Comparison of ENCODE assay signal across 14 cellular contexts in genomic region chr15:63908281-63908680, GRCh38.
DNase-seq lines count a peak whose midpoint lies in the region; ATAC-seq and TF ChIP-seq lines count a peak whose summit lies in the region.
"Had no signal": no experiment of that assay in that cellular context is flagged by ENCODE, and none has a peak within 500 bp of the region (broad histone marks: within the 10 kb centered on the region; RNA-seq: fewer than 3 reads in every experiment).

No MANE protein-coding gene starts in this region.

- H4K20me1 ChIP-seq in BLaER1 treated with 17β-estradiol and CSF1 and Interleukin-3, amounts not matched to agents 10 nM and 100 nM = no peaks in the 10 kb centered on the region

- DNase-seq in HFFc6 (no peak), adipocyte (ENCODE audit: low read depth) (no peak), osteocyte (ENCODE audit: extremely low spot score, unreplicated experiment) (no peak), G401 (ENCODE audit: low spot score) (no peak), NCI-H2081 treated with DMSO at 0.1 percent for 48 hours (lab: John Stamatoyannopoulos, UW) (no peak)
- no peak for DNase-seq in activated T-helper 1 cell treated with anti-CD3 and anti-CD28 coated beads, Interleukin-12 subunit alpha, Interleukin-12 subunit beta, Interleukin-2, Interleukin-4 antibody, amounts not matched to agents 30 ng/mL and 10 ng/mL and 1 ng/mL, durations not matched to agents 14 hours and 24 hours and 36 hours (ENCODE audit: low spot score)
- DNase-seq: CD8-positive, alpha-beta T cell; COR-L47; DND-41; GF-D8 had no signal

- H3K9ac ChIP-seq in BLaER1 treated with 17β-estradiol and CSF1 and Interleukin-3, amounts not matched to agents 10 nM and 100 nM = no peak overlapping the region
- peak overlapping the region; percentile 22 for H3K9ac ChIP-seq in adipocyte (ENCODE audit: low read length)

- no peak overlapping the region for H3K4me3 Mint-ChIP-seq in HFFc6
- no peak overlapping the region for H3K4me3 Mint-ChIP-seq in osteocyte (ENCODE audit: unreplicated experiment)
- no peak overlapping the region for H3K4me3 Mint-ChIP-seq in activated T-helper 1 cell treated with anti-CD3 and anti-CD28 coated beads, Interleukin-12 subunit alpha, Interleukin-12 subunit beta, Interleukin-2, Interleukin-4 antibody, amounts not matched to agents 30 ng/mL and 10 ng/mL and 1 ng/mL, durations not matched to agents 14 hours and 24 hours and 36 hours
- H3K4me3 Mint-ChIP-seq: CD14-positive monocyte; CD8-positive, alpha-beta T cell had no signal

- peaks cover 18 to 65% (median 31%) of the 10 kb centered on the region in 10 experiments for H3K4me1 ChIP-seq in BLaER1 treated with 17β-estradiol and CSF1 and Interleukin-3, amounts not matched to agents 10 nM and 100 nM
- peaks cover 33% of the 10 kb centered on the region for H3K4me1 ChIP-seq in adipocyte (ENCODE audit: control insufficient read depth, insufficient read depth, low read length)

- no peaks in the 10 kb centered on the region for H3K27me3 ChIP-seq in BLaER1 treated with 17β-estradiol and CSF1 and Interleukin-3, amounts not matched to agents 10 nM and 100 nM
- no peaks in the 10 kb centered on the region for H3K27me3 ChIP-seq in adipocyte (replicated peaks; ENCODE audit: control insufficient read depth, insufficient read depth, low read length)
- H3K27me3 ChIP-seq: BE2C had no signal

- H3K4me2 ChIP-seq in BLaER1 treated with 17β-estradiol and CSF1 and Interleukin-3, amounts not matched to agents 10 nM and 100 nM = peak overlapping the region in 6 of 11 experiments; percentile 2 to 73 (median 49); a peak in 9 of 22 replicates

- H3K9me3 ChIP-seq in BLaER1 treated with 17β-estradiol and CSF1 and Interleukin-3, amounts not matched to agents 10 nM and 100 nM (replicated peaks in 1 of 11) = no peaks in the 10 kb centered on the region
- no peaks in the 10 kb centered on the region for H3K9me3 ChIP-seq in adipocyte (ENCODE audit: control insufficient read depth, low read length)
- H3K9me3 ChIP-seq: BE2C had no signal

- peaks cover 41% of the 10 kb centered on the region for H3K4me1 Mint-ChIP-seq in HFFc6 (ENCODE audit: low read depth)
- H3K4me1 Mint-ChIP-seq in osteocyte (ENCODE audit: unreplicated experiment) = peaks cover 55% of the 10 kb centered on the region
- H3K4me1 Mint-ChIP-seq in activated T-helper 1 cell treated with anti-CD3 and anti-CD28 coated beads, Interleukin-12 subunit alpha, Interleukin-12 subunit beta, Interleukin-2, Interleukin-4 antibody, amounts not matched to agents 30 ng/mL and 10 ng/mL and 1 ng/mL, durations not matched to agents 14 hours and 24 hours and 36 hours (ENCODE audit: low read depth) = peaks cover 30% of the 10 kb centered on the region

- in situ Hi-C loops in G401 (cut with HindIII; ENCODE audit: low sequenced_read_pairs) = no loop called here

- no peak overlapping the region for H3K4me3 ChIP-seq in BLaER1 treated with 17β-estradiol and CSF1 and Interleukin-3, amounts not matched to agents 10 nM and 100 nM
- H3K4me3 ChIP-seq in adipocyte (ENCODE audit: low read length) = no peak overlapping the region

- peak overlapping the region in 3 of 11 experiments; percentile 26 to 38 (median 33); a peak in 1 of 22 replicates for H3K27ac ChIP-seq in BLaER1 treated with 17β-estradiol and CSF1 and Interleukin-3, amounts not matched to agents 10 nM and 100 nM

- no peaks in the 10 kb centered on the region for H3K36me3 ChIP-seq in BLaER1 treated with 17β-estradiol and CSF1 and Interleukin-3, amounts not matched to agents 10 nM and 100 nM
- no peaks in the 10 kb centered on the region for H3K36me3 ChIP-seq in adipocyte (ENCODE audit: control insufficient read depth, insufficient read depth, low read length, severe bottlenecking)
- H3K36me3 ChIP-seq: BE2C had no signal

- H3K27ac Mint-ChIP-seq in HFFc6 = peak overlapping the region; percentile 84
- H3K27ac Mint-ChIP-seq in osteocyte (ENCODE audit: unreplicated experiment) = peak overlapping the region; percentile 56
- H3K27ac Mint-ChIP-seq in activated T-helper 1 cell treated with anti-CD3 and anti-CD28 coated beads, Interleukin-12 subunit alpha, Interleukin-12 subunit beta, Interleukin-2, Interleukin-4 antibody, amounts not matched to agents 30 ng/mL and 10 ng/mL and 1 ng/mL, durations not matched to agents 14 hours and 24 hours and 36 hours = no peak overlapping the region
- H3K27ac Mint-ChIP-seq: CD8-positive, alpha-beta T cell had no signal

- intact Hi-C loops in activated T-helper 1 cell treated with anti-CD3 and anti-CD28 coated beads, Interleukin-12 subunit alpha, Interleukin-12 subunit beta, Interleukin-2, Interleukin-4 antibody, amounts not matched to agents 30 ng/mL and 10 ng/mL and 1 ng/mL, durations not matched to agents 14 hours and 24 hours and 36 hours (cut with micrococcal nuclease) = no loop called here

- H3K36me3 Mint-ChIP-seq in HFFc6 (ENCODE audit: low read depth) (no peaks in the 10 kb centered on the region), osteocyte (ENCODE audit: unreplicated experiment) (no peaks in the 10 kb centered on the region)
- H3K36me3 Mint-ChIP-seq in activated T-helper 1 cell treated with anti-CD3 and anti-CD28 coated beads, Interleukin-12 subunit alpha, Interleukin-12 subunit beta, Interleukin-2, Interleukin-4 antibody, amounts not matched to agents 30 ng/mL and 10 ng/mL and 1 ng/mL, durations not matched to agents 14 hours and 24 hours and 36 hours (ENCODE audit: low read depth) = no peaks in the 10 kb centered on the region
- H3K36me3 Mint-ChIP-seq: CD14-positive monocyte; CD8-positive, alpha-beta T cell had no signal

- TF ChIP-seq CTCF in HFFc6 (IDR thresholded peaks at IDR 0.05) (no peak), osteocyte (IDR thresholded peaks at IDR 0.05) (no peak)

- no peaks in the 10 kb centered on the region for H3K9me3 Mint-ChIP-seq in HFFc6
- H3K9me3 Mint-ChIP-seq in osteocyte (ENCODE audit: unreplicated experiment) = no peaks in the 10 kb centered on the region
- H3K9me3 Mint-ChIP-seq in activated T-helper 1 cell treated with anti-CD3 and anti-CD28 coated beads, Interleukin-12 subunit alpha, Interleukin-12 subunit beta, Interleukin-2, Interleukin-4 antibody, amounts not matched to agents 30 ng/mL and 10 ng/mL and 1 ng/mL, durations not matched to agents 14 hours and 24 hours and 36 hours = no peaks in the 10 kb centered on the region
- H3K9me3 Mint-ChIP-seq: CD8-positive, alpha-beta T cell had no signal

- H3K27me3 Mint-ChIP-seq in HFFc6 (ENCODE audit: insufficient read depth) (no peaks in the 10 kb centered on the region; the same call in none of the 2 replicates), osteocyte (ENCODE audit: unreplicated experiment) (no peaks in the 10 kb centered on the region)
- no peaks in the 10 kb centered on the region for H3K27me3 Mint-ChIP-seq in activated T-helper 1 cell treated with anti-CD3 and anti-CD28 coated beads, Interleukin-12 subunit alpha, Interleukin-12 subunit beta, Interleukin-2, Interleukin-4 antibody, amounts not matched to agents 30 ng/mL and 10 ng/mL and 1 ng/mL, durations not matched to agents 14 hours and 24 hours and 36 hours (ENCODE audit: insufficient read depth)

- no peak for ATAC-seq in HG03460 (IDR thresholded peaks at IDR 0.05; ENCODE audit: unreplicated experiment)
- ATAC-seq: CD8-positive, alpha-beta T cell had no signal
